ENCODE assay signal across 1 cellular context in the genomic region with DNA sequence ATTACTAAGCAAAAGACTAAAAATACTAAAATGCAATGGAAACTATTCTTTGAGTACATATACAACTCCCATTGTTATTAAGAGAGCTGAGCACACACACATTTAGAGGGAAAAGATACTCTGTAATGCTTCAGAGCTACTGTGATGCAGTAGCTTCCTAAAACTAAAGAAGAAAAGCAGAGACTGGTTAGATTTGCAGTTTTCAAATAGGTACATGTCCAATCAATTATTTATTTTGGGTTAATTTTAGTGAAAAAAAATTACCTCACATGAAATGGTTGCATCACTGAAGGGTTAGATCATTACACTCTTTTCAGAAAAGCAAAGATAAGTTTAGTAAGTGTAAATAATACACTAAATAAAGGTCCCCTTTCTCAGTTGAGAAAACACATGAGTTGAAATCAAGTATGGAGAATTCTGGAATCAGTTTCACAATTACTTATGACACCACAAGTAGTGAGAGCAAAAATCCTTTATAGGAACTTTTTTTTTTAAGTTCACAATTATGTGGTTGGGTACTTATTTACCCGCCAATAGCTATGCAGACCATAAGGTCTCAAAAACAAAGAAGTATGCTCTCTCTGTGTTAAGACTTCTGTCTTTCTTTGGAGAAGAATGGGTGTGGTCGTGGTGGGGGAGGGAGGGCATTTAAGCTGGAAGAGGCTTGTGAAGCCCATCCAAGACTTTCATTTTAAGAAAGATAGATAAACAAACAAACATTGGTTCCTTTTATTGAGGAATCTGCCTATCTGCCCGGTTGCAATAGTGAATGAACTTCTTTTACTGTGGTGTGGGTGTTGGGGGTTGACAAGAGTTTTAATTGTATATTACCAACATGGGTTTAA.
TF ChIP-seq lines count a peak whose summit lies in the region.

No MANE protein-coding gene starts in this region.

TF ChIP-seq in GM12878, 131 proteins besides CTCF, POLR2A, EP300 and RAD21 (continued from another document):
- TF ChIP-seq, protein P1, sequence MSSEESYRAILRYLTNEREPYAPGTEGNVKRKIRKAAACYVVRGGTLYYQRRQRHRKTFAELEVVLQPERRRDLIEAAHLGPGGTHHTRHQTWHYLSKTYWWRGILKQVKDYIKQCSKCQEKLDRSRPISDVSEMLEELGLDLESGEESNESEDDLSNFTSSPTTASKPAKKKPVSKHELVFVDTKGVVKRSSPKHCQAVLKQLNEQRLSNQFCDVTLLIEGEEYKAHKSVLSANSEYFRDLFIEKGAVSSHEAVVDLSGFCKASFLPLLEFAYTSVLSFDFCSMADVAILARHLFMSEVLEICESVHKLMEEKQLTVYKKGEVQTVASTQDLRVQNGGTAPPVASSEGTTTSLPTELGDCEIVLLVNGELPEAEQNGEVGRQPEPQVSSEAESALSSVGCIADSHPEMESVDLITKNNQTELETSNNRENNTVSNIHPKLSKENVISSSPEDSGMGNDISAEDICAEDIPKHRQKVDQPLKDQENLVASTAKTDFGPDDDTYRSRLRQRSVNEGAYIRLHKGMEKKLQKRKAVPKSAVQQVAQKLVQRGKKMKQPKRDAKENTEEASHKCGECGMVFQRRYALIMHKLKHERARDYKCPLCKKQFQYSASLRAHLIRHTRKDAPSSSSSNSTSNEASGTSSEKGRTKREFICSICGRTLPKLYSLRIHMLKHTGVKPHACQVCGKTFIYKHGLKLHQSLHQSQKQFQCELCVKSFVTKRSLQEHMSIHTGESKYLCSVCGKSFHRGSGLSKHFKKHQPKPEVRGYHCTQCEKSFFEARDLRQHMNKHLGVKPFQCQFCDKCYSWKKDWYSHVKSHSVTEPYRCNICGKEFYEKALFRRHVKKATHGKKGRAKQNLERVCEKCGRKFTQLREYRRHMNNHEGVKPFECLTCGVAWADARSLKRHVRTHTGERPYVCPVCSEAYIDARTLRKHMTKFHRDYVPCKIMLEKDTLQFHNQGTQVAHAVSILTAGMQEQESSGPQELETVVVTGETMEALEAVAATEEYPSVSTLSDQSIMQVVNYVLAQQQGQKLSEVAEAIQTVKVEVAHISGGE (CRISPR knock-in tag; IDR thresholded peaks at IDR 0.05) = no peak
- TF ChIP-seq, protein P2, sequence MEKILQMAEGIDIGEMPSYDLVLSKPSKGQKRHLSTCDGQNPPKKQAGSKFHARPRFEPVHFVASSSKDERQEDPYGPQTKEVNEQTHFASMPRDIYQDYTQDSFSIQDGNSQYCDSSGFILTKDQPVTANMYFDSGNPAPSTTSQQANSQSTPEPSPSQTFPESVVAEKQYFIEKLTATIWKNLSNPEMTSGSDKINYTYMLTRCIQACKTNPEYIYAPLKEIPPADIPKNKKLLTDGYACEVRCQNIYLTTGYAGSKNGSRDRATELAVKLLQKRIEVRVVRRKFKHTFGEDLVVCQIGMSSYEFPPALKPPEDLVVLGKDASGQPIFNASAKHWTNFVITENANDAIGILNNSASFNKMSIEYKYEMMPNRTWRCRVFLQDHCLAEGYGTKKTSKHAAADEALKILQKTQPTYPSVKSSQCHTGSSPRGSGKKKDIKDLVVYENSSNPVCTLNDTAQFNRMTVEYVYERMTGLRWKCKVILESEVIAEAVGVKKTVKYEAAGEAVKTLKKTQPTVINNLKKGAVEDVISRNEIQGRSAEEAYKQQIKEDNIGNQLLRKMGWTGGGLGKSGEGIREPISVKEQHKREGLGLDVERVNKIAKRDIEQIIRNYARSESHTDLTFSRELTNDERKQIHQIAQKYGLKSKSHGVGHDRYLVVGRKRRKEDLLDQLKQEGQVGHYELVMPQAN (conservative IDR thresholded peaks at IDR 0.05) = no peak
- TF ChIP-seq ZBED1 (IDR thresholded peaks at IDR 0.05; ENCODE audit: borderline replicate concordance) (no peak), TCF3 (IDR thresholded peaks at IDR 0.05; ENCODE audit: borderline replicate concordance, insufficient read depth, low read depth, low read length) (no peak), SIX5 (IDR thresholded peaks at IDR 0.05; ENCODE audit: low read depth, low read length, severe bottlenecking) (no peak), ZNF384 (IDR thresholded peaks at IDR 0.05; ENCODE audit: borderline replicate concordance, low read depth, low read length) (0 out of 2 replicates have a peak, but pooled peaks have one; percentile 23), BACH1 (IDR thresholded peaks at IDR 0.05; ENCODE audit: borderline replicate concordance) (no peak), SMARCA5 (IDR thresholded peaks at IDR 0.05) (no peak), CREB1 (IDR thresholded peaks at IDR 0.05; ENCODE audit: low read depth) (no peak), FOS (IDR thresholded peaks at IDR 0.05; ENCODE audit: borderline replicate concordance, extremely low read depth, insufficient read length) (no peak), NRF1 (conservative IDR thresholded peaks at IDR 0.05; ENCODE audit: low read depth, low read length) (no peak), NFIC (IDR thresholded peaks at IDR 0.05; ENCODE audit: low read depth, low read length) (peak; percentile 19; the same call in 1 of the 2 replicates), BHLHE40 (IDR thresholded peaks at IDR 0.05; ENCODE audit: borderline replicate concordance in 1 of 2, low read depth in 2 of 2, low read length in 1 of 2) (peak; percentile 59 to 63; a peak in 3 of 4 replicates), ZNF622 (IDR thresholded peaks at IDR 0.05) (no peak), JUNB (IDR thresholded peaks at IDR 0.05) (0 out of 2 replicates have a peak, but pooled peaks have one; percentile 19), IKZF2 (IDR thresholded peaks at IDR 0.05) (peak; percentile 23 to 26; a peak in 1 of 4 replicates), CHD1 (IDR thresholded peaks at IDR 0.05; ENCODE audit: low read depth, low read length) (no peak), IKZF1 (conservative IDR thresholded peaks at IDR 0.05) (peak; percentile 26; the same call in 1 of the 2 replicates)
- TF ChIP-seq, protein P3, sequence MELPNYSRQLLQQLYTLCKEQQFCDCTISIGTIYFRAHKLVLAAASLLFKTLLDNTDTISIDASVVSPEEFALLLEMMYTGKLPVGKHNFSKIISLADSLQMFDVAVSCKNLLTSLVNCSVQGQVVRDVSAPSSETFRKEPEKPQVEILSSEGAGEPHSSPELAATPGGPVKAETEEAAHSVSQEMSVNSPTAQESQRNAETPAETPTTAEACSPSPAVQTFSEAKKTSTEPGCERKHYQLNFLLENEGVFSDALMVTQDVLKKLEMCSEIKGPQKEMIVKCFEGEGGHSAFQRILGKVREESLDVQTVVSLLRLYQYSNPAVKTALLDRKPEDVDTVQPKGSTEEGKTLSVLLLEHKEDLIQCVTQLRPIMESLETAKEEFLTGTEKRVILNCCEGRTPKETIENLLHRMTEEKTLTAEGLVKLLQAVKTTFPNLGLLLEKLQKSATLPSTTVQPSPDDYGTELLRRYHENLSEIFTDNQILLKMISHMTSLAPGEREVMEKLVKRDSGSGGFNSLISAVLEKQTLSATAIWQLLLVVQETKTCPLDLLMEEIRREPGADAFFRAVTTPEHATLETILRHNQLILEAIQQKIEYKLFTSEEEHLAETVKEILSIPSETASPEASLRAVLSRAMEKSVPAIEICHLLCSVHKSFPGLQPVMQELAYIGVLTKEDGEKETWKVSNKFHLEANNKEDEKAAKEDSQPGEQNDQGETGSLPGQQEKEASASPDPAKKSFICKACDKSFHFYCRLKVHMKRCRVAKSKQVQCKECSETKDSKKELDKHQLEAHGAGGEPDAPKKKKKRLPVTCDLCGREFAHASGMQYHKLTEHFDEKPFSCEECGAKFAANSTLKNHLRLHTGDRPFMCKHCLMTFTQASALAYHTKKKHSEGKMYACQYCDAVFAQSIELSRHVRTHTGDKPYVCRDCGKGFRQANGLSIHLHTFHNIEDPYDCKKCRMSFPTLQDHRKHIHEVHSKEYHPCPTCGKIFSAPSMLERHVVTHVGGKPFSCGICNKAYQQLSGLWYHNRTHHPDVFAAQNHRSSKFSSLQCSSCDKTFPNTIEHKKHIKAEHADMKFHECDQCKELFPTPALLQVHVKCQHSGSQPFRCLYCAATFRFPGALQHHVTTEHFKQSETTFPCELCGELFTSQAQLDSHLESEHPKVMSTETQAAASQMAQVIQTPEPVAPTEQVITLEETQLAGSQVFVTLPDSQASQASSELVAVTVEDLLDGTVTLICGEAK (IDR thresholded peaks at IDR 0.05; ENCODE audit: borderline replicate concordance) = no peak
- TF ChIP-seq, protein P4, sequence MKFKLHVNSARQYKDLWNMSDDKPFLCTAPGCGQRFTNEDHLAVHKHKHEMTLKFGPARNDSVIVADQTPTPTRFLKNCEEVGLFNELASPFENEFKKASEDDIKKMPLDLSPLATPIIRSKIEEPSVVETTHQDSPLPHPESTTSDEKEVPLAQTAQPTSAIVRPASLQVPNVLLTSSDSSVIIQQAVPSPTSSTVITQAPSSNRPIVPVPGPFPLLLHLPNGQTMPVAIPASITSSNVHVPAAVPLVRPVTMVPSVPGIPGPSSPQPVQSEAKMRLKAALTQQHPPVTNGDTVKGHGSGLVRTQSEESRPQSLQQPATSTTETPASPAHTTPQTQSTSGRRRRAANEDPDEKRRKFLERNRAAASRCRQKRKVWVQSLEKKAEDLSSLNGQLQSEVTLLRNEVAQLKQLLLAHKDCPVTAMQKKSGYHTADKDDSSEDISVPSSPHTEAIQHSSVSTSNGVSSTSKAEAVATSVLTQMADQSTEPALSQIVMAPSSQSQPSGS (IDR thresholded peaks at IDR 0.05; ENCODE audit: low read length) = 0 out of 2 replicates have a peak, but pooled peaks have one; percentile 22
